ENCODE assay signal across 2 cellular contexts in genomic region chr2:222208010-222208690, GRCh38.
TF ChIP-seq lines count a peak whose summit lies in the region.

No MANE protein-coding gene starts in this region.

TF ChIP-seq in HEK293, 187 proteins besides CTCF, POLR2A, EP300 and RAD21 (continued from another document and continues in another):
- no peak for TF ChIP-seq HIC1 (tag by site-specific recombination; IDR thresholded peaks at IDR 0.05)
- 0 out of 2 replicates have a peak, but pooled peaks have one; percentile 33 for TF ChIP-seq ZEB2 (tag by site-specific recombination; IDR thresholded peaks at IDR 0.05)
- TF ChIP-seq ZNF792 (tag by site-specific recombination; IDR thresholded peaks at IDR 0.05): no peak
- peak; percentile 66; the same call in 1 of the 2 replicates for TF ChIP-seq ZNF366 (tag by site-specific recombination; conservative IDR thresholded peaks at IDR 0.05)
- no peak for TF ChIP-seq ZBTB20 (tag by site-specific recombination; IDR thresholded peaks at IDR 0.05)
- no peak for TF ChIP-seq ZNF280C (tag by site-specific recombination; IDR thresholded peaks at IDR 0.05)
- no peak for TF ChIP-seq ZFP3 (tag by site-specific recombination; IDR thresholded peaks at IDR 0.05; ENCODE audit: low read depth)
- TF ChIP-seq ZNF791 (tag by site-specific recombination; IDR thresholded peaks at IDR 0.05): no peak
- TF ChIP-seq ZNF169 (tag by site-specific recombination; IDR thresholded peaks at IDR 0.05): no peak
- no peak for TF ChIP-seq PBX3 (CRISPR knock-in tag; IDR thresholded peaks at IDR 0.05)
- TF ChIP-seq TRIM28 (IDR thresholded peaks at IDR 0.05; ENCODE audit: borderline replicate concordance, low read length): no peak
- peak; percentile 89 for TF ChIP-seq ZNF843 (tag by site-specific recombination; IDR thresholded peaks at IDR 0.05)
- TF ChIP-seq ZNF391 (tag by site-specific recombination; IDR thresholded peaks at IDR 0.05; ENCODE audit: borderline replicate concordance, low read depth): no peak; the same call in 1 of the 2 replicates
- TF ChIP-seq REST (tag by site-specific recombination; IDR thresholded peaks at IDR 0.05): no peak
- TF ChIP-seq ZFP69B (tag by site-specific recombination; IDR thresholded peaks at IDR 0.05): no peak

TF ChIP-seq in HepG2, 621 proteins besides CTCF, POLR2A, EP300 and RAD21 (continued from another document):
- no peak for TF ChIP-seq ATF4 (CRISPR knock-in tag; IDR thresholded peaks at IDR 0.05)
- TF ChIP-seq MXD3 (CRISPR knock-in tag; IDR thresholded peaks at IDR 0.05): no peak
- TF ChIP-seq NFATC3 (CRISPR knock-in tag; IDR thresholded peaks at IDR 0.05): no peak
- TF ChIP-seq HMG20B (CRISPR knock-in tag; conservative IDR thresholded peaks at IDR 0.05): no peak
- no peak for TF ChIP-seq MEF2D (CRISPR knock-in tag; IDR thresholded peaks at IDR 0.05)
- no peak for TF ChIP-seq FOXJ3 (CRISPR knock-in tag; IDR thresholded peaks at IDR 0.05; ENCODE audit: borderline replicate concordance)
